8 cellular contexts compared by ENCODE assay signal in the genomic region with DNA sequence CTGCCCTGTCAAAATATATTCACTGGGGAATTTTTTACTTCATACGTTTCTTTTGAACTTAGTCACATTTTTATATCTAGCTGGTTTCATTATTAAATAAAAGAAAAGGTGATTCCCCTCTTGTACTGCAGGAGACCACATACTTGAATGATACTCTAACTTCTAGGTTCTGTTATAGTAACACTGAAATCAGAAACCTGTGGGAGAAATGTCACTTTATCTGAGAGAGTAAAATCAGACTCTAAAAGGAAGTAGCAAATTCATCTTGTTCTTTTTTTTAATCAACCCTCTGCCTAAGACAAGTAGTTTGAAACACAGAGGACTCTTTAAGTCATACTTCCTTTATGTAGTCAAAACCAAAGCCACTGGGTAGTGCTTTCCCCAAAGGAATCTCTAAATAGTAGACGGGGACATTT. TPM values are rescaled to one million over a fixed set of nuclear protein-coding genes. Genes with fewer than 3 reads are reported as not detected.
DNase-seq lines count a peak whose midpoint lies in the region; ATAC-seq and TF ChIP-seq lines count a peak whose summit lies in the region.

No MANE protein-coding gene starts in this region.

- no peak overlapping the region for H3K4me3 ChIP-seq in Karpas-422 (ENCODE audit: low read length)
- H3K4me3 ChIP-seq in fibroblast of lung (replicated peaks in 1 of 4; ENCODE audit: control extremely low read depth in 1 of 4, insufficient read depth in 1 of 4, low read depth in 3 of 4, low read length in 4 of 4), result no peak overlapping the region
- no peak overlapping the region for H3K4me3 ChIP-seq in prostate gland

- WGBS in prostate gland, result 61% methylated on average over 2 of the region's 2 CpGs

- H3K27ac ChIP-seq in Karpas-422 (ENCODE audit: low read length) (peak overlapping the region; percentile 46; the same call in 1 of the 2 replicates), fibroblast of lung (ENCODE audit: insufficient read depth, low read length) (peak overlapping the region; percentile 50), prostate gland (no peak overlapping the region)

- H3K27me3 ChIP-seq in Karpas-422 (ENCODE audit: low read length) (no peaks in the 10 kb centered on the region), fibroblast of lung (ENCODE audit: control insufficient read depth, insufficient read depth, low read length) (no peaks in the 10 kb centered on the region), prostate gland (replicated peaks; ENCODE audit: insufficient read depth) (no peaks in the 10 kb centered on the region)

- H3K4me2 ChIP-seq in Karpas-422 (ENCODE audit: low read depth, low read length, poor library complexity, severe bottlenecking) (peak overlapping the region; percentile 31), fibroblast of lung (ENCODE audit: extremely low read depth, insufficient read depth, low read length) (peak overlapping the region; percentile 48)

- H3K9me3 ChIP-seq in Karpas-422 (ENCODE audit: low read length) (no peaks in the 10 kb centered on the region), fibroblast of lung (ENCODE audit: control insufficient read depth, insufficient read depth, low read depth, low read length) (no peaks in the 10 kb centered on the region), prostate gland (no peaks in the 10 kb centered on the region)

- intact Hi-C loops in prostate gland (cut with DNase I), result no loop called here

- H3K4me1 ChIP-seq in Karpas-422 (ENCODE audit: low read length) (peaks cover 18% of the 10 kb centered on the region), fibroblast of lung (ENCODE audit: control insufficient read depth, extremely low read depth, insufficient read depth, low read length) (no peaks in the 10 kb centered on the region), prostate gland (replicated peaks) (no peaks in the 10 kb centered on the region)

- H4K20me1 ChIP-seq in Karpas-422 (ENCODE audit: insufficient read depth, low read depth, low read length), result no peaks in the 10 kb centered on the region
- no peaks in the 10 kb centered on the region for H4K20me1 ChIP-seq in fibroblast of lung (ENCODE audit: control insufficient read depth, extremely low read depth, insufficient read depth, low read length)

- no peaks in the 10 kb centered on the region for H3K36me3 ChIP-seq in Karpas-422 (ENCODE audit: insufficient read depth, low read length)
- no peaks in the 10 kb centered on the region for H3K36me3 ChIP-seq in fibroblast of lung (ENCODE audit: control insufficient read depth, insufficient read depth, low read length)
- no peaks in the 10 kb centered on the region for H3K36me3 ChIP-seq in prostate gland

- H2AFZ ChIP-seq in Karpas-422 (ENCODE audit: low read length), result no peak overlapping the region
- no peak overlapping the region for H2AFZ ChIP-seq in fibroblast of lung (ENCODE audit: low read length)

- no peaks in the 10 kb centered on the region for H3K9me2 ChIP-seq in Karpas-422 (replicated peaks; ENCODE audit: insufficient read depth, low read length)

- no peak overlapping the region for H3K9ac ChIP-seq in Karpas-422 (ENCODE audit: low read length)
- no peak overlapping the region for H3K9ac ChIP-seq in fibroblast of lung (ENCODE audit: insufficient read depth, low read length)

- peak; percentile 66 for DNase-seq in Karpas-422
- peak; percentile 30 to 56 for DNase-seq in fibroblast of lung (ENCODE audit: low read depth in 2 of 2)
- no peak for DNase-seq in NCI-H2107 treated with DMSO at 0.1 percent for 48 hours (lab: John Stamatoyannopoulos, UW; ENCODE audit: unreplicated experiment)
- no peak for DNase-seq in putamen (ENCODE audit: low spot score)
- no peak for DNase-seq in prostate gland (ENCODE audit: low spot score)
- DNase-seq in left lobe of liver (ENCODE audit: low spot score), result no peak

- H3K79me2 ChIP-seq in Karpas-422 (ENCODE audit: low read length), result no peaks in the 10 kb centered on the region
- H3K79me2 ChIP-seq in fibroblast of lung (ENCODE audit: control insufficient read depth, insufficient read depth, low read length), result peaks cover 13% of the 10 kb centered on the region

- TF ChIP-seq POLR2A in prostate gland (IDR thresholded peaks at IDR 0.05), result no peak

- TF ChIP-seq CTCF in fibroblast of lung (conservative IDR thresholded peaks at IDR 0.05 in 1 of 2, IDR thresholded peaks at IDR 0.05 in 1 of 2; ENCODE audit: low read depth in 1 of 2, low read length in 2 of 2), result no peak
- no peak for TF ChIP-seq CTCF in prostate gland (IDR thresholded peaks at IDR 0.05)

- ATAC-seq in GM18498 (IDR thresholded peaks at IDR 0.05; ENCODE audit: unreplicated experiment), result peak; percentile 40
- peak; percentile 48 for ATAC-seq in GM21723 (IDR thresholded peaks at IDR 0.05; ENCODE audit: unreplicated experiment)
- no peak for ATAC-seq in left lobe of liver

RNA-seq across cellular contexts. Expression of gene MRPL39, which starts 34.4 kb away (rescaled TPM):
- 40.0 and 47.9 TPM in 2 replicates for total RNA-seq in Karpas-422 (2014; rRNA removed; shearing (Covaris generic); ENCODE audit: low replicate concordance)
- 34.5 and 43.9 TPM in 2 replicates for total RNA-seq in fibroblast of lung
- 30.5 and 36.3 TPM in 2 replicates for polyA plus RNA-seq in fibroblast of lung
- 30.2 and 41.0 TPM in 2 replicates for polyA plus RNA-seq in fibroblast of lung (2012)
- polyA minus RNA-seq in fibroblast of lung (ENCODE audit: low replicate concordance), result 1.5 and 1.6 TPM in 2 replicates
- total RNA-seq in prostate gland, result 10 to 100 TPM; 15.4 to 15.8 TPM
- 17.4 TPM for total RNA-seq in left lobe of liver

Comparison
In these comparisons a context has a peak if more than half of its experiments do, and no peak if none do; other contexts are left out.
1. DNase-seq: peak in Karpas-422 (single experiment) and fibroblast of lung (2 of 2); none in NCI-H2107 treated with DMSO at 0.1 percent for 48 hours (single experiment), putamen (single experiment), prostate gland (single experiment) and left lobe of liver (single experiment).
2. H3K27ac ChIP-seq: peak in Karpas-422 (single experiment) and fibroblast of lung (single experiment); none in prostate gland (0 of 2).